1 cellular context compared by ENCODE assay signal in the genomic region with DNA sequence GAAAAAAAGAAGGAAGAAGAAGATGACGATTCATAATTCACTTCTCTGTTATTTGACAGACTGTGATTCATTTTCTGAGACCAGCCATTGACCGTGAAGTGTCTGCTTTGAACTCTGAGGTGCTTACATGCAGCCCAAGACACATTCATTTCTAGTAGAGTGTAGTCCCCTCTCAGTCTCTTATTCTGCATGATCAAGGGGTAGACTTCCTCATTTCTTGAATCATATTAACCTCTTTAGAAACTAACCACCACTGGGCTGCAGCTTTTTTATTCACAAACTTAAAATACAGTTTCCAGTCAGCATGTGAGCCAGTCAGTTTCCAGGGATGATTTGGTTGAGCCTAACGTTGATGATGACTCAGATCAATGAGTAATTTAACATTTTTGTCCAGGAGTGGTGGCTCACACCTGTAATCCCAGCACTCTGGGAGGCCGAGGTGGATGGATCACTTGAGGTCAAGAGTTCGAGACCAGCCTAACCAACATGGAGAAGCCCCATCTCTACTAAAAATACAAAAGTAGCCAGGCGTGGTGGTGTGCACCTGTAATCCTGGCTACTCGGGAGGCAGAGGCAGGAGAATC.
A peak's percentile ranks its signal among the peaks of the same experiment; 100 is the strongest.
TF ChIP-seq lines count a peak whose summit lies in the region.

No MANE protein-coding gene starts in this region.

TF ChIP-seq in IMR-90, 13 proteins besides CTCF, POLR2A, EP300 and RAD21:
- TF ChIP-seq MAFK (IDR thresholded peaks at IDR 0.05; ENCODE audit: low read depth, low read length) (no peak), RFX5 (IDR thresholded peaks at IDR 0.05; ENCODE audit: low read depth, low read length) (no peak), MXI1 (IDR thresholded peaks at IDR 0.05; ENCODE audit: borderline replicate concordance, low read depth, low read length) (no peak), SMC3 (IDR thresholded peaks at IDR 0.05; ENCODE audit: low read depth, low read length) (no peak), FOS (IDR thresholded peaks at IDR 0.05; ENCODE audit: low read depth, low read length) (0 out of 2 replicates have a peak, but pooled peaks have one; percentile 9)
